In genomic region chr11:13318498-13319295, GRCh38 we compare ENCODE assay signal across 9 cellular contexts. TPM values are rescaled to one million over a fixed set of nuclear protein-coding genes. Genes with fewer than 3 reads are reported as not detected.
DNase-seq lines count a peak whose midpoint lies in the region; ATAC-seq, FAIRE-seq and TF ChIP-seq lines count a peak whose summit lies in the region.
"Had no signal": no experiment of that assay in that cellular context is flagged by ENCODE, and none has a peak within 500 bp of the region (broad histone marks: within the 10 kb centered on the region; RNA-seq: fewer than 3 reads in every experiment).

No MANE protein-coding gene starts in this region.

- no peaks in the 10 kb centered on the region for H3K27me3 ChIP-seq in duodenal mucosa (ENCODE audit: control insufficient read depth in 1 of 2, insufficient read depth in 2 of 2, low read length in 2 of 2)

- H3K9me3 ChIP-seq in duodenal mucosa (ENCODE audit: control insufficient read depth in 1 of 2, low read length in 2 of 2) = no peaks in the 10 kb centered on the region

- H3K36me3 ChIP-seq in duodenal mucosa (ENCODE audit: control insufficient read depth in 1 of 2, insufficient read depth in 2 of 2, low read length in 2 of 2) = peaks cover 3 to 5% of the 10 kb centered on the region in 2 donors

- no peaks in the 10 kb centered on the region for H3K9me3 Mint-ChIP-seq in glutamatergic neuron (ENCODE audit: unreplicated experiment)

- DNase-seq in GM10266 (ENCODE audit: extremely low spot score) = peak; percentile 41
- DNase-seq in glutamatergic neuron = no peak
- no peak for DNase-seq in occipital lobe (lab: John Stamatoyannopoulos, UW)
- no peak for DNase-seq in RCC 7860 (ENCODE audit: low spot score)
- DNase-seq in NCI-H526 treated with DMSO at 0.1 percent for 48 hours (lab: John Stamatoyannopoulos, UW) = no peak
- DNase-seq: NCI-H524 had no signal

- H3K4me3 Mint-ChIP-seq in glutamatergic neuron (ENCODE audit: unreplicated experiment) = no peak overlapping the region

- H3K27ac ChIP-seq in duodenal mucosa (ENCODE audit: low read depth, low read length) = no peak overlapping the region

- H3K4me3 ChIP-seq in duodenal mucosa (ENCODE audit: low read depth in 1 of 2, low read length in 2 of 2) = peak overlapping the region; percentile 18 to 46

- H3K27ac Mint-ChIP-seq in glutamatergic neuron (ENCODE audit: unreplicated experiment) = no peak overlapping the region

- no peak for TF ChIP-seq CTCF in GM10266 (IDR thresholded peaks at IDR 0.05; ENCODE audit: control insufficient read depth, insufficient read depth, low read depth, missing control alignments)
- TF ChIP-seq CTCF in glutamatergic neuron (IDR thresholded peaks at IDR 0.05; ENCODE audit: partially characterized antibody, unreplicated experiment) = no peak

- H3K36me3 Mint-ChIP-seq in glutamatergic neuron (ENCODE audit: unreplicated experiment) = no peaks in the 10 kb centered on the region

- no peaks in the 10 kb centered on the region for H3K4me1 Mint-ChIP-seq in glutamatergic neuron (ENCODE audit: low read depth, unreplicated experiment)

- peak overlapping the region in 1 of 2 donors; percentile 6 for H3K9ac ChIP-seq in duodenal mucosa (ENCODE audit: low read depth in 1 of 2, low read length in 2 of 2)

- H3K27me3 Mint-ChIP-seq in glutamatergic neuron (ENCODE audit: unreplicated experiment) = no peaks in the 10 kb centered on the region

- no peak for FAIRE-seq in RCC 7860 (lab: Jason Lieb, UNC)

- ATAC-seq in GM19397 (IDR thresholded peaks at IDR 0.05; ENCODE audit: unreplicated experiment) (peak; percentile 67), HG03159 (IDR thresholded peaks at IDR 0.05; ENCODE audit: unreplicated experiment) (peak; percentile 90)

- peaks cover 20 to 24% of the 10 kb centered on the region in 2 donors for H3K4me1 ChIP-seq in duodenal mucosa (ENCODE audit: control insufficient read depth in 1 of 2, insufficient read depth in 2 of 2, low read length in 2 of 2)

RNA-seq across cellular contexts. Expression of gene BMAL1, which starts 41.1 kb away (rescaled TPM):
- total RNA-seq in glutamatergic neuron (ENCODE audit: unreplicated experiment) = 8.6 TPM
- total RNA-seq in occipital lobe = 35.9 TPM
